Comparison of ENCODE assay signal across 8 cellular contexts in the genomic region with DNA sequence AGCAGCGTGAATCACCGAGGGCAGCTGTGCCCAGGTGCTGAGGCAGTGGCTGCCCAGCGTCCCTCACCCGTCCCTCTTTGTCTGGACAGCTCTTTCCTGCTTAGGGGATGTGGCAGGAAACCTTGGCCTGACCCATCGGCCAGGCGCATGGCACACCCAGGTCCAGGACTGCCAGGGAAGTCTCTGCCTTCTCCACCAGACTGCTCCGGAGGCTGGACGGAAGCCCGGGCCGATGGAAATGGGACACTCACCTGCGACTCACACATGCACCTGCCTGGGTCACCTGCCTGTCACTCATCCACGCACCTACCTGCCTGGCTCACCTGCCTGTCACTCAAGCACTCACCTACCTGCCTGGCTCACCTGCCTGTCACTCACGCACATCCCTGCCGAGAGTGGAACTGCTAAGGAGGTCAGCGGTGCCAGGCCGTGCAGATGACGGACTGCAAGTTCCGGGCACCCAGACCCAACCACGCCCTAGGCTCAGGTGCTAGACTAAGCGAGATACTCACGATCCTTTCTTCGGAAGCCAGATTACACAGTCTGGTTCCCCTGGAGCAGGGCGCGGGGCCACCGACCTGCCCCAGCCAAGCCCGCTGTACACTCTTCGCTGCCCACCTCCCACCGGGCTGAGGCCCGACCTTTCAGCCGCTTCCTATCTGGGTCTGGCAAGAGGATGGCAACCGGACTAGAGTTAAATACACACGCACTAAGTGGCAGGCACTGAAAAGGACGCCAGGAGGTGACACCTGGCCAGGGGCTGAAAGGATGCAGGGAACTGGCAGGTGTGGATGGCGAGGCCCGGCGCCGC. TPM values are rescaled to one million over a fixed set of nuclear protein-coding genes. Genes with fewer than 3 reads are reported as not detected.
DNase-seq lines count a peak whose midpoint lies in the region; ATAC-seq and TF ChIP-seq lines count a peak whose summit lies in the region.

No MANE protein-coding gene starts in this region.

- H3K27me3 ChIP-seq in muscle layer of duodenum (ENCODE audit: low read depth, low read length), result no peaks in the 10 kb centered on the region

- TF ChIP-seq CTCF in GM12864 (IDR thresholded peaks at IDR 0.05; ENCODE audit: low read depth, low read length, missing control alignments) (no peak), omental fat pad (IDR thresholded peaks at IDR 0.05) (no peak)

- H3K9me3 Mint-ChIP-seq in central memory CD8-positive, alpha-beta T cell, result no peaks in the 10 kb centered on the region

- peaks cover 15% of the 10 kb centered on the region for H3K36me3 Mint-ChIP-seq in central memory CD8-positive, alpha-beta T cell (ENCODE audit: insufficient read depth)

- peaks cover 33% of the 10 kb centered on the region for H3K4me1 Mint-ChIP-seq in central memory CD8-positive, alpha-beta T cell

- peaks cover 19 to 36% of the 10 kb centered on the region in 2 donors for H3K4me1 ChIP-seq in muscle layer of duodenum (ENCODE audit: control insufficient read depth in 1 of 2, insufficient read depth in 2 of 2, low read length in 2 of 2)

- ATAC-seq in central memory CD8-positive, alpha-beta T cell (replicated peaks; ENCODE audit: extremely low read depth, poor library complexity, severe bottlenecking), result no peak
- no peak for ATAC-seq in omental fat pad (ENCODE audit: low FRiP score)

- peaks cover 2 to 3% of the 10 kb centered on the region in 2 donors for H3K36me3 ChIP-seq in muscle layer of duodenum (ENCODE audit: control insufficient read depth in 1 of 2, insufficient read depth in 2 of 2, low read length in 2 of 2)

- peak overlapping the region; percentile 69 for H3K27ac ChIP-seq in muscle layer of duodenum (ENCODE audit: low read length)

- H3K27me3 Mint-ChIP-seq in central memory CD8-positive, alpha-beta T cell, result no peaks in the 10 kb centered on the region

- no peaks in the 10 kb centered on the region for H3K9me3 ChIP-seq in muscle layer of duodenum (ENCODE audit: control insufficient read depth in 1 of 2, low read length in 2 of 2)

- no peak for DNase-seq in GM12864 (ENCODE audit: low read depth)
- DNase-seq in NCI-H2029 treated with DMSO at 0.1 percent for 48 hours (lab: John Stamatoyannopoulos, UW), result peak; percentile 32
- no peak for DNase-seq in central memory CD8-positive, alpha-beta T cell (ENCODE audit: low spot score in 2 of 2)
- no peak for DNase-seq in KG1 (lab: John Stamatoyannopoulos, UW)
- no peak for DNase-seq in NK-92 treated with Interleukin-12 subunit alpha and Interleukin-12 subunit beta, amount 100 ng/mL, for 24 hours (lab: John Stamatoyannopoulos, UW)
- no peak for DNase-seq in omental fat pad (ENCODE audit: low spot score)
- no peak for DNase-seq in AG08396 (ENCODE audit: low spot score)

- H3K27ac Mint-ChIP-seq in central memory CD8-positive, alpha-beta T cell (ENCODE audit: low read depth), result peak overlapping the region; percentile 85

- peak overlapping the region; percentile 99 for H3K4me3 ChIP-seq in GM12864 (ENCODE audit: low read depth, low read length)
- H3K4me3 ChIP-seq in muscle layer of duodenum (ENCODE audit: low read depth in 1 of 2, low read length in 2 of 2), result peak overlapping the region; percentile 78 to 97

- H3K4me3 Mint-ChIP-seq in central memory CD8-positive, alpha-beta T cell, result peak overlapping the region; percentile 83

RNA-seq across cellular contexts. Expression of a gene that starts 1.1 kb away (rescaled TPM):
- total RNA-seq in omental fat pad, result 10 to 100 TPM; 30.4 to 50.3 (median 42.9) TPM

RNA-seq across cellular contexts. Expression of a gene that starts 7.7 kb away (rescaled TPM):
- 1 to 10 TPM in 3 of 4 donors, under 1 TPM in 1; 0.96 to 4.9 (median 2.7) TPM for total RNA-seq in omental fat pad

RNA-seq across cellular contexts. Expression of a gene that starts 26.0 kb away (rescaled TPM):
- total RNA-seq in omental fat pad, result 1 to 10 TPM in 3 of 4 donors, not detected in 1; 1.0 to 5.2 (median 1.8) TPM

RNA-seq across cellular contexts. Expression of a gene that starts 35.2 kb away (rescaled TPM):
- total RNA-seq in omental fat pad, result 10 to 100 TPM; 19.2 to 41.8 (median 38.1) TPM

RNA-seq across cellular contexts. Expression of a gene that starts 35.9 kb away (rescaled TPM):
- total RNA-seq in omental fat pad, result 10 to 100 TPM; 15.7 to 26.0 (median 17.5) TPM
